9 cellular contexts compared by ENCODE assay signal in the genomic region with DNA sequence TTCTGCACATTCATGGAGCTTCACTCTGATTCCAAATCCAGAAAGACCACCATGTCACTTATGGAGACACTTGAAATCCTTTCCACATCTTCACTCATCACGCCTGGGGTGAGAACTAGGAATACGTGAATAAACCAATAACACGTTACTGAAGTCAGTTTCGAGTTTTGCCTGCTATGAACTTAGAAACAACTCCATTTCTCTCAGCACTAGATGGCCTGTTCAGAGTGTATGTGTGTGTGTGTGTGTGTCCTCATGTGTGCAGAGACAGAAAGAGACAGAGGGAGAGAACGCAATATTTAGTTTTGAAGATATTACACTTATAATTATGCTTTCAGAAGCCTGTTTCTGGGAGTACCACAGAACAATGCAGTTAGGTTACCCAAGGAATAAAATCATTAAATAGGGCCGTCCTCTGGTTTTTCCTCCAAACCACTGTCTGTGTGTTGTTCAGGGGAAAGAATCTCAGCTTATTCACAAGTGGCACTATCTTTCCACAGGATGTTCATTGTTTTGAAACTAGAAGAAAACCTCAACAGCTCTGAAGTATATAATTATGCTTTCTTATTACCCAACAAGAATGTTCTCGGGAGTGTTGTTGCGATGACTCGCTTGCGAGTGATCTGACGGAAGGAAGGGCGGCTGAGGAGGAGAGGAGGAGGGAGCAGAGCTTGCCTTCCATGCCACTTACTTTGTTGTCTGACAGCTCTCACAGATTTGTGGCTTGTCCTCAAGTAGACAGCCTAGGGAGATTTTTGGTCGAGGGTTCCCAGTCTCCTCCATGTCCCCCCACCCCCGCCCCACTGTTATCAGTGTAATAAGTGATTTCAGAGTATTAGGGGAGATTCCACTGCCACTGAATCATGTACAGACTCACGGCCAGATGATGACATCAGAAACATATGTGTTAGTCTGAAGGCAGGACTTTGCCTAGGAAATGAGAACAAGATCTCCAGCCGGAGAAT.
DNase-seq lines count a peak whose midpoint lies in the region; ATAC-seq and TF ChIP-seq lines count a peak whose summit lies in the region.
"Had no signal": no experiment of that assay in that cellular context is flagged by ENCODE, and none has a peak within 500 bp of the region (broad histone marks: within the 10 kb centered on the region; RNA-seq: fewer than 3 reads in every experiment).

No MANE protein-coding gene starts in this region.

- DNase-seq in CD8-positive, alpha-beta memory T cell = peak; percentile 17 to 82 (median 60)
- DNase-seq in RWPE2 (ENCODE audit: low spot score) = no peak
- peak; percentile 84 for DNase-seq in activated naive CD4-positive, alpha-beta T cell treated with anti-CD3 and anti-CD28 coated beads for 36 hours
- DNase-seq in left ventricle myocardium superior = peak; percentile 44
- peak; percentile 13 to 16 for DNase-seq in stimulated activated CD4-positive, alpha-beta T cell treated with anti-CD3 and anti-CD28 coated beads, Interleukin-1b, Interleukin-23, amount 100 ng/mL, for 1 hour (ENCODE audit: low read depth in 2 of 2)
- no peak for DNase-seq in erythroblast (lab: John Stamatoyannopoulos, UW)
- no peak for DNase-seq in posterior cingulate gyrus

- peak overlapping the region; percentile 8 for H3K4me3 ChIP-seq in CD8-positive, alpha-beta memory T cell (ENCODE audit: low read length)
- no peak overlapping the region for H3K4me3 ChIP-seq in RWPE2 (ENCODE audit: severe bottlenecking)

- H3K36me3 ChIP-seq in CD8-positive, alpha-beta memory T cell (ENCODE audit: insufficient read depth, low read length) = no peaks in the 10 kb centered on the region
- H3K36me3 ChIP-seq in RWPE2 (ENCODE audit: low read depth) = no peaks in the 10 kb centered on the region
- H3K36me3 ChIP-seq: neutrophil had no signal

- H3K9me3 ChIP-seq in CD8-positive, alpha-beta memory T cell (ENCODE audit: low read length) = no peaks in the 10 kb centered on the region
- H3K9me3 ChIP-seq in RWPE2 (ENCODE audit: severe bottlenecking) = no peaks in the 10 kb centered on the region
- H3K9me3 ChIP-seq: neutrophil had no signal

- no peak for TF ChIP-seq CTCF in RWPE2 (IDR thresholded peaks at IDR 0.05; ENCODE audit: poor library complexity, severe bottlenecking)

- H3K36me3 Mint-ChIP-seq in CD8-positive, alpha-beta memory T cell = peaks cover 0 to 2% (median 0%) of the 10 kb centered on the region in 3 donors
- no peaks in the 10 kb centered on the region for H3K36me3 Mint-ChIP-seq in activated naive CD4-positive, alpha-beta T cell treated with anti-CD3 and anti-CD28 coated beads for 36 hours (ENCODE audit: low read depth)

- POLR2A ChIA-PET in CD8-positive, alpha-beta memory T cell (lab: Charles Lee) = interaction anchor here (0.9 kb wide), 1 partner anchor 169 kb away, joined by 4 read pairs; no protein-coding TSS in a partner anchor

- peaks cover 3 to 5% of the 10 kb centered on the region in 2 donors for H3K27me3 Mint-ChIP-seq in CD8-positive, alpha-beta memory T cell
- H3K27me3 Mint-ChIP-seq in activated naive CD4-positive, alpha-beta T cell treated with anti-CD3 and anti-CD28 coated beads for 36 hours (ENCODE audit: low read depth) = no peaks in the 10 kb centered on the region

- peaks cover 17 to 25% (median 24%) of the 10 kb centered on the region in 3 donors for H3K4me1 Mint-ChIP-seq in CD8-positive, alpha-beta memory T cell
- H3K4me1 Mint-ChIP-seq in activated naive CD4-positive, alpha-beta T cell treated with anti-CD3 and anti-CD28 coated beads for 36 hours (ENCODE audit: low read depth) = peaks cover 68% of the 10 kb centered on the region

- ATAC-seq in RWPE2 (ENCODE audit: low read depth) (peak; percentile 93), left ventricle myocardium superior (peak; percentile 90), HG03571 (IDR thresholded peaks at IDR 0.05; ENCODE audit: unreplicated experiment) (no peak)

- H3K27me3 ChIP-seq in CD8-positive, alpha-beta memory T cell (ENCODE audit: insufficient read depth, low read length, poor library complexity, severe bottlenecking) = no peaks in the 10 kb centered on the region
- H3K27me3 ChIP-seq in RWPE2 (ENCODE audit: insufficient read depth, poor library complexity, severe bottlenecking) = no peaks in the 10 kb centered on the region

- TF ChIP-seq POLR2A in erythroblast (IDR thresholded peaks at IDR 0.05; ENCODE audit: low read length) = no peak

- no peak overlapping the region for H3K27ac ChIP-seq in CD8-positive, alpha-beta memory T cell (ENCODE audit: low read depth, low read length)
- peak overlapping the region; percentile 96 for H3K27ac ChIP-seq in RWPE2 (ENCODE audit: poor library complexity, severe bottlenecking)
- H3K27ac ChIP-seq: neutrophil had no signal

- intact Hi-C loops in activated naive CD4-positive, alpha-beta T cell treated with anti-CD3 and anti-CD28 coated beads for 36 hours (cut with micrococcal nuclease) = loop anchor here (1.0 to 2.0 kb wide), 12 partner anchors 12 to 486 kb away; partner anchors contain the start of gene FYN
- intact Hi-C loops in left ventricle myocardium superior (cut with micrococcal nuclease) = no loop called here
- intact Hi-C loops in posterior cingulate gyrus (cut with DNase I) = no loop called here

- H3K4me3 Mint-ChIP-seq in CD8-positive, alpha-beta memory T cell = peak overlapping the region in 5 of 7 donors; percentile 35 to 59 (median 37)
- peak overlapping the region; percentile 70 for H3K4me3 Mint-ChIP-seq in activated naive CD4-positive, alpha-beta T cell treated with anti-CD3 and anti-CD28 coated beads for 36 hours

- CTCF ChIA-PET in CD8-positive, alpha-beta memory T cell (lab: Charles Lee) = interaction anchor here (1.2 to 1.8 kb wide), 4 partner anchors 19 to 278 kb away, joined by 3 to 5 read pairs (median 4); partner anchors contain the start of gene FYN
- CTCF ChIA-PET in activated naive CD4-positive, alpha-beta T cell treated with anti-CD3 and anti-CD28 coated beads for 36 hours (lab: Charles Lee) = interaction anchor here (1.0 to 4.0 kb wide), 10 partner anchors 11 to 263 kb away, joined by 3 to 27 read pairs (median 6); no protein-coding TSS in a partner anchor

- peaks cover 65% of the 10 kb centered on the region for H3K4me1 ChIP-seq in CD8-positive, alpha-beta memory T cell (ENCODE audit: insufficient read depth, low read length)
- H3K4me1 ChIP-seq in RWPE2 (ENCODE audit: insufficient read depth, poor library complexity, severe bottlenecking) = peaks cover 26% of the 10 kb centered on the region

- peaks cover 0 to under 1% (median 0%) of the 10 kb centered on the region in 5 donors for H3K9me3 Mint-ChIP-seq in CD8-positive, alpha-beta memory T cell
- H3K9me3 Mint-ChIP-seq in activated naive CD4-positive, alpha-beta T cell treated with anti-CD3 and anti-CD28 coated beads for 36 hours = no peaks in the 10 kb centered on the region

- peak overlapping the region; percentile 64 to 97 (median 86) for H3K27ac Mint-ChIP-seq in CD8-positive, alpha-beta memory T cell
- H3K27ac Mint-ChIP-seq in activated naive CD4-positive, alpha-beta T cell treated with anti-CD3 and anti-CD28 coated beads for 36 hours = peak overlapping the region; percentile 96

Comparison
In these comparisons a context has a peak if more than half of its experiments do, and no peak if none do; other contexts are left out.
1. DNase-seq: peak in CD8-positive, alpha-beta memory T cell (5 of 5), activated naive CD4-positive, alpha-beta T cell treated with anti-CD3 and anti-CD28 coated beads for 36 hours (single experiment), left ventricle myocardium superior (single experiment) and stimulated activated CD4-positive, alpha-beta T cell treated with anti-CD3 and anti-CD28 coated beads, Interleukin-1b, Interleukin-23, amount 100 ng/mL, for 1 hour (2 of 2); none in RWPE2 (single experiment), erythroblast (0 of 2) and posterior cingulate gyrus (0 of 10).